1 cellular context compared by ENCODE assay signal in the genomic region with DNA sequence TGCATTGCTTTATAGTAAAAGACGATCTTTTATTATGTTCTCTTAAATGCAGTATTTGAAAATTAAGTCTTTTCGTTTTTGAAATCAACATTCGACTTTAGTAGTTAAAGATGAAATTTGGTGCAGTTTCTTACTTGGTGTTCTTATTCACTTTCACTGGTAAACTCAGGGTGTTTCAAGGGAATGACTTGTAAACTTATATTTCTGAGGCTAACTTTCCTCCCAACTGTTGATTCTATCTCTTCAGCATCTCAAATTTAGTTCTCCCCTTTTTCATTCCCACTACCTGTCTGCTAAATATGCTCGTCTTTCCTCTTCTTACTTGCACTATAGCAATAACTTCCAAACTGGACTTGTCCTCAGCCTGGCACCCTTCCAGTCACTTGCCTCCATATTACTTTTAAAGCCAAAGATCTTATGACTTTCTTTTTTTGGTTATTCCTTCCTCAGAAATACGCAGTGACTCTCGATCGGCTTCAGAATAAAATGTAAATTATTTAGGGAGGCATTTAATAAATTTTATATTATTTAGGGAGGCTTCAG.
TF ChIP-seq lines count a peak whose summit lies in the region.

No MANE protein-coding gene starts in this region.

TF ChIP-seq in GM23338, 12 proteins besides CTCF, POLR2A, EP300 and RAD21 (continued from another document):
- TF ChIP-seq ZNF462 (CRISPR knock-in tag; IDR thresholded peaks at IDR 0.05) (no peak), ZNF331 (CRISPR knock-in tag; IDR thresholded peaks at IDR 0.05; ENCODE audit: low read depth) (no peak), STAT1 (IDR thresholded peaks at IDR 0.05; ENCODE audit: unreplicated experiment) (no peak)
